In genomic region chr17:75295220-75296158, GRCh38 we compare ENCODE assay signal across 8 cellular contexts. TPM values are rescaled to one million over a fixed set of nuclear protein-coding genes. Genes with fewer than 3 reads are reported as not detected.
A peak's percentile ranks its signal among the peaks of the same experiment; 100 is the strongest.
DNase-seq lines count a peak whose midpoint lies in the region; ATAC-seq lines count a peak whose summit lies in the region.

No MANE protein-coding gene starts in this region.

- POLR2A ChIA-PET in activated CD8-positive, alpha-beta T cell treated with anti-CD3 and anti-CD28 coated beads, Interleukin-2, amount 10 ng/mL, durations not matched to agents 7 days and 5 days (lab: Charles Lee) = interaction anchor here (1.0 to 1.9 kb wide), 3 partner anchors 34 to 221 kb away, joined by 4 to 6 read pairs (median 5); partner anchors contain the start of genes GGA3, GRB2, MRPS7 and TSEN54

- peaks cover 26% of the 10 kb centered on the region for H3K4me1 Mint-ChIP-seq in activated CD8-positive, alpha-beta T cell treated with anti-CD3 and anti-CD28 coated beads, Interleukin-2, amount 10 ng/mL, durations not matched to agents 7 days and 5 days (ENCODE audit: low read depth)
- peaks cover 0 to under 1% of the 10 kb centered on the region in 2 donors for H3K4me1 Mint-ChIP-seq in immature natural killer cell

- CTCF ChIA-PET in activated CD8-positive, alpha-beta T cell treated with anti-CD3 and anti-CD28 coated beads, Interleukin-2, amount 10 ng/mL, durations not matched to agents 7 days and 5 days (lab: Charles Lee) = interaction anchor here (0.8 to 2.9 kb wide), 5 partner anchors 23 to 117 kb away, joined by 3 to 15 read pairs (median 8); partner anchors contain the start of gene MIF4GD

- no peaks in the 10 kb centered on the region for H3K9me3 Mint-ChIP-seq in activated CD8-positive, alpha-beta T cell treated with anti-CD3 and anti-CD28 coated beads, Interleukin-2, amount 10 ng/mL, durations not matched to agents 7 days and 5 days (ENCODE audit: insufficient read depth)
- H3K9me3 Mint-ChIP-seq in immature natural killer cell = no peaks in the 10 kb centered on the region

- peak; percentile 43 for DNase-seq in stimulated activated CD4-positive, alpha-beta T cell treated with anti-CD3 and anti-CD28 coated beads, Interleukin-15, amount 100 ng/mL, for 24 hours
- DNase-seq in stimulated activated CD4-positive, alpha-beta T cell treated with anti-CD3 and anti-CD28 coated beads, Interleukin-4, amount 100 ng/mL, for 1 hour = no peak
- DNase-seq in activated CD8-positive, alpha-beta T cell treated with anti-CD3 and anti-CD28 coated beads, Interleukin-2, amount 10 ng/mL, durations not matched to agents 7 days and 5 days = no peak
- DNase-seq in pons (ENCODE audit: low spot score) = peak; percentile 79
- DNase-seq in immature natural killer cell = no peak
- DNase-seq in NCI-H446 treated with DMSO at 0.1 percent for 48 hours (lab: John Stamatoyannopoulos, UW) = no peak
- no peak for DNase-seq in HUDEP-2 (lab: John Stamatoyannopoulos, UW; ENCODE audit: unreplicated experiment in 76 of 76)

- no peaks in the 10 kb centered on the region for H3K27me3 Mint-ChIP-seq in activated CD8-positive, alpha-beta T cell treated with anti-CD3 and anti-CD28 coated beads, Interleukin-2, amount 10 ng/mL, durations not matched to agents 7 days and 5 days (ENCODE audit: low read depth)
- peaks cover 0 to 1% (median 0%) of the 10 kb centered on the region in 3 donors for H3K27me3 Mint-ChIP-seq in immature natural killer cell (ENCODE audit: low read depth in 3 of 3)

- peak overlapping the region; percentile 81 for H3K27ac Mint-ChIP-seq in activated CD8-positive, alpha-beta T cell treated with anti-CD3 and anti-CD28 coated beads, Interleukin-2, amount 10 ng/mL, durations not matched to agents 7 days and 5 days
- H3K27ac Mint-ChIP-seq in immature natural killer cell = peak overlapping the region in 3 of 6 donors; percentile 6 to 73 (median 58)

- H3K4me3 Mint-ChIP-seq in activated CD8-positive, alpha-beta T cell treated with anti-CD3 and anti-CD28 coated beads, Interleukin-2, amount 10 ng/mL, durations not matched to agents 7 days and 5 days = no peak overlapping the region
- H3K4me3 Mint-ChIP-seq in immature natural killer cell = no peak overlapping the region

- peak; percentile 59 for ATAC-seq in HG03095 (IDR thresholded peaks at IDR 0.05; ENCODE audit: unreplicated experiment)
- ATAC-seq in activated CD8-positive, alpha-beta T cell treated with anti-CD3 and anti-CD28 coated beads, Interleukin-2, amount 10 ng/mL, durations not matched to agents 7 days and 5 days = no peak

- H3K36me3 Mint-ChIP-seq in activated CD8-positive, alpha-beta T cell treated with anti-CD3 and anti-CD28 coated beads, Interleukin-2, amount 10 ng/mL, durations not matched to agents 7 days and 5 days (ENCODE audit: low read depth) = peaks cover 2% of the 10 kb centered on the region
- H3K36me3 Mint-ChIP-seq in immature natural killer cell = no peaks in the 10 kb centered on the region

RNA-seq across cellular contexts. Expression of gene SLC25A19, which starts 6.3 kb away (rescaled TPM):
- total RNA-seq in activated CD8-positive, alpha-beta T cell treated with anti-CD3 and anti-CD28 coated beads, Interleukin-2, amount 10 ng/mL, durations not matched to agents 7 days and 5 days = 10 to 100 TPM; 41.1 to 43.6 TPM
- polyA plus RNA-seq in immature natural killer cell = 10 to 100 TPM; 11.2 to 27.2 (median 21.0) TPM

RNA-seq across cellular contexts. Expression of gene MIF4GD, which starts 24.5 kb away (rescaled TPM):
- total RNA-seq in activated CD8-positive, alpha-beta T cell treated with anti-CD3 and anti-CD28 coated beads, Interleukin-2, amount 10 ng/mL, durations not matched to agents 7 days and 5 days = 10 to 100 TPM; 52.1 to 56.3 TPM
- polyA plus RNA-seq in immature natural killer cell = 100 to 1,000 TPM; 113 to 187 (median 145) TPM

RNA-seq across cellular contexts. Expression of gene MRPS7, which starts 33.8 kb away (rescaled TPM):
- total RNA-seq in activated CD8-positive, alpha-beta T cell treated with anti-CD3 and anti-CD28 coated beads, Interleukin-2, amount 10 ng/mL, durations not matched to agents 7 days and 5 days = 10 to 100 TPM; 62.1 to 66.1 TPM
- polyA plus RNA-seq in immature natural killer cell = 100 to 1,000 TPM; 118 to 189 (median 122) TPM

RNA-seq across cellular contexts. Expression of gene GGA3, which starts 34.1 kb away (rescaled TPM):
- total RNA-seq in activated CD8-positive, alpha-beta T cell treated with anti-CD3 and anti-CD28 coated beads, Interleukin-2, amount 10 ng/mL, durations not matched to agents 7 days and 5 days = 10 to 100 TPM; 65.7 to 75.4 TPM
- 10 to 100 TPM in 1 of 3 donors, 1 to 10 TPM in 2; 3.7 to 17.8 (median 3.8) TPM for polyA plus RNA-seq in immature natural killer cell

Comparison
In these comparisons a context has a peak if more than half of its experiments do, and no peak if none do; other contexts are left out.
1. DNase-seq: peak in stimulated activated CD4-positive, alpha-beta T cell treated with anti-CD3 and anti-CD28 coated beads, Interleukin-15, amount 100 ng/mL, for 24 hours (single experiment) and pons (single experiment); none in stimulated activated CD4-positive, alpha-beta T cell treated with anti-CD3 and anti-CD28 coated beads, Interleukin-4, amount 100 ng/mL, for 1 hour (single experiment), activated CD8-positive, alpha-beta T cell treated with anti-CD3 and anti-CD28 coated beads, Interleukin-2, amount 10 ng/mL, durations not matched to agents 7 days and 5 days (single experiment), immature natural killer cell (0 of 3), NCI-H446 treated with DMSO at 0.1 percent for 48 hours (single experiment) and HUDEP-2 (0 of 76).